ENCODE assay signal across 23 cellular contexts in the genomic region with DNA sequence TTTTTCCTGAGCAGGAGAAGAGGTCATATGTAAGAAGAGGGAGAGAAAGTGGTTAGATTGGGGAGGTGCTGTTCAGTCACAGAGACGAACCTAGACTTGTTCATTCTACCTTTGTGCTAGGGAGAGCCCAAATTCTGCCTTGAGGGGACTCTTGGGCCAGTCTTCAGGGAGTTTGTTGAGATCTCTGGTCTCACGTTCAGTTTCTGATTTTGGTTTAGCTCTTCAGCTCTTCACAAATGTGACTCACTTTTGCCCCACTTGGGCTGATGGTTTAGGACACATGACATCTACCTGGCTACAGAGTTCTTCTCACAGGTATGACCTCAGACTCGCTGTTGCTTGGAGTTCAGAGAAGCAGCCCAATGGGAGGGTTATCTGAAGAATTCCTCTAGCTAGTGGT.
"Had no signal": no experiment of that assay in that cellular context is flagged by ENCODE, and none has a peak within 500 bp of the region (broad histone marks: within the 10 kb centered on the region; RNA-seq: fewer than 3 reads in every experiment).

No MANE protein-coding gene starts in this region.

- H3K27me3 Mint-ChIP-seq: activated B cell treated with CpG ODN at 0.5 μM for 24 hours; activated naive CD4-positive, alpha-beta T cell treated with anti-CD3 and anti-CD28 coated beads, Interleukin-2, amount 50 U/mL, for 24 hours; stimulated activated naive B cell treated with anti-CD40 and anti-IgM and Interleukin-4, amounts not matched to agents 10 μg/mL and 1 μg/mL and 100 μg/mL, for 72 hours; T-cell had no signal

- H3K9me3 ChIP-seq: gastroesophageal sphincter, heart left ventricle, tibial nerve had no signal

- H3K36me3 ChIP-seq: cardiac muscle cell, gastroesophageal sphincter, heart left ventricle, tibial nerve had no signal

- H3K36me3 Mint-ChIP-seq: mesothelial cell of epicardium; stimulated activated naive B cell treated with anti-CD40 and anti-IgM and Interleukin-4, amounts not matched to agents 10 μg/mL and 1 μg/mL and 100 μg/mL, for 72 hours; T-cell had no signal

- H3K9me3 Mint-ChIP-seq: activated B cell treated with CpG ODN at 0.5 μM for 24 hours; activated naive CD4-positive, alpha-beta T cell treated with anti-CD3 and anti-CD28 coated beads, Interleukin-2, amount 50 U/mL, for 24 hours had no signal

- ATAC-seq: esophagus mucosa, gastroesophageal sphincter, heart left ventricle, left lobe of liver, sciatic nerve, T-cell had no signal

- H3K27me3 ChIP-seq: cardiac muscle cell, gastroesophageal sphincter, heart left ventricle, tibial nerve had no signal

- DNase-seq: activated B cell treated with CpG ODN at 0.5 μM for 24 hours; activated CD4-positive, alpha-beta T cell treated with anti-CD3 and anti-CD28 coated beads for 48 hours; amygdala; effector CD8-positive, alpha-beta T cell; heart left ventricle; kidney; nucleus accumbens; stimulated activated CD4-positive, alpha-beta T cell treated with anti-CD3 and anti-CD28 coated beads, Interleukin-4, amount 100 ng/mL, for 4 hours; stimulated activated naive B cell treated with anti-CD40 and anti-IgM and Interleukin-4, amounts not matched to agents 10 μg/mL and 1 μg/mL and 100 μg/mL, for 72 hours; substantia nigra; T-cell; T-helper 9 cell had no signal

- H3K27ac Mint-ChIP-seq: activated B cell treated with CpG ODN at 0.5 μM for 24 hours; activated naive CD4-positive, alpha-beta T cell treated with anti-CD3 and anti-CD28 coated beads, Interleukin-2, amount 50 U/mL, for 24 hours; dendritic cell treated with granulocyte-macrophage colony-stimulating factor and Interleukin-4, amounts not matched to agents 40 ng/mL and 50 ng/mL, for 4 days; mesothelial cell of epicardium; nephron; stimulated activated naive B cell treated with anti-CD40 and anti-IgM and Interleukin-4, amounts not matched to agents 10 μg/mL and 1 μg/mL and 100 μg/mL, for 72 hours; T-cell had no signal

- H3K4me3 ChIP-seq: cardiac muscle cell, gastroesophageal sphincter, heart left ventricle, lung, tibial nerve had no signal

- H3K4me1 ChIP-seq: gastroesophageal sphincter, tibial nerve had no signal

- H3K27ac ChIP-seq: cardiac muscle cell, gastroesophageal sphincter, heart left ventricle, tibial nerve had no signal

- H3K4me1 Mint-ChIP-seq: activated B cell treated with CpG ODN at 0.5 μM for 24 hours; activated naive CD4-positive, alpha-beta T cell treated with anti-CD3 and anti-CD28 coated beads, Interleukin-2, amount 50 U/mL, for 24 hours had no signal

- H3K4me3 Mint-ChIP-seq: activated B cell treated with CpG ODN at 0.5 μM for 24 hours; activated naive CD4-positive, alpha-beta T cell treated with anti-CD3 and anti-CD28 coated beads, Interleukin-2, amount 50 U/mL, for 24 hours; dendritic cell treated with granulocyte-macrophage colony-stimulating factor and Interleukin-4, amounts not matched to agents 40 ng/mL and 50 ng/mL, for 4 days; mesothelial cell of epicardium; nephron; stimulated activated naive B cell treated with anti-CD40 and anti-IgM and Interleukin-4, amounts not matched to agents 10 μg/mL and 1 μg/mL and 100 μg/mL, for 72 hours; T-cell had no signal
